Comparison of ENCODE assay signal across 8 cellular contexts in genomic region chr13:49214917-49215376, GRCh38. TPM values are rescaled to one million over a fixed set of nuclear protein-coding genes. Genes with fewer than 3 reads are reported as not detected.
DNase-seq lines count a peak whose midpoint lies in the region; ATAC-seq and TF ChIP-seq lines count a peak whose summit lies in the region.

No MANE protein-coding gene starts in this region.

- H3K36me3 Mint-ChIP-seq in activated CD4-positive, alpha-beta T cell treated with anti-CD3 and anti-CD28 coated beads, Interleukin-2, amount 10 ng/mL, durations not matched to agents 24 days and 14 days (ENCODE audit: low read depth): peaks cover 14% of the 10 kb centered on the region

- TF ChIP-seq RAD21 in Ishikawa (IDR thresholded peaks at IDR 0.05; ENCODE audit: low read depth): 0 out of 2 replicates have a peak, but pooled peaks have one; percentile 5

- H3K27ac Mint-ChIP-seq in activated CD4-positive, alpha-beta T cell treated with anti-CD3 and anti-CD28 coated beads, Interleukin-2, amount 10 ng/mL, durations not matched to agents 24 days and 14 days: peak overlapping the region; percentile 5

- TF ChIP-seq EP300 in Ishikawa (IDR thresholded peaks at IDR 0.05; ENCODE audit: borderline replicate concordance) (no peak), suprapubic skin (IDR thresholded peaks at IDR 0.05) (no peak)

- H3K27me3 Mint-ChIP-seq in activated CD4-positive, alpha-beta T cell treated with anti-CD3 and anti-CD28 coated beads, Interleukin-2, amount 10 ng/mL, durations not matched to agents 24 days and 14 days: peaks cover 28% of the 10 kb centered on the region

- H3K4me3 Mint-ChIP-seq in activated CD4-positive, alpha-beta T cell treated with anti-CD3 and anti-CD28 coated beads, Interleukin-2, amount 10 ng/mL, durations not matched to agents 24 days and 14 days: no peak overlapping the region

- peaks cover 28% of the 10 kb centered on the region for H3K27me3 ChIP-seq in suprapubic skin

- TF ChIP-seq POLR2A in suprapubic skin (IDR thresholded peaks at IDR 0.05): no peak

- H3K4me1 ChIP-seq in suprapubic skin: peaks cover 15% of the 10 kb centered on the region

- no peaks in the 10 kb centered on the region for H3K9me3 ChIP-seq in suprapubic skin

- H3K4me1 Mint-ChIP-seq in activated CD4-positive, alpha-beta T cell treated with anti-CD3 and anti-CD28 coated beads, Interleukin-2, amount 10 ng/mL, durations not matched to agents 24 days and 14 days: peaks cover 11% of the 10 kb centered on the region

- intact Hi-C loops in activated CD4-positive, alpha-beta T cell treated with anti-CD3 and anti-CD28 coated beads, Interleukin-2, amount 10 ng/mL, durations not matched to agents 24 days and 14 days (cut with micrococcal nuclease): no loop called here
- intact Hi-C loops in cardiac septum (cut with DNase I): no loop called here

- TF ChIP-seq CTCF in AG09309 (IDR thresholded peaks at IDR 0.05; ENCODE audit: control insufficient read depth, insufficient read depth, low read depth, low read length, missing control alignments) (peak; percentile 7), suprapubic skin (IDR thresholded peaks at IDR 0.05) (no peak)

- 23% methylated on average over 4 of the region's 6 CpGs for WGBS in suprapubic skin

- no peaks in the 10 kb centered on the region for H3K36me3 ChIP-seq in suprapubic skin

- ATAC-seq in GM18520 (IDR thresholded peaks at IDR 0.05; ENCODE audit: unreplicated experiment): peak; percentile 73

- DNase-seq in AG09309 (ENCODE audit: low read depth) (no peak), cardiac septum (ENCODE audit: low spot score) (peak; percentile 88), suprapubic skin (ENCODE audit: low spot score in 2 of 2) (no peak), DMS114 treated with DMSO at 0.1 percent for 48 hours (lab: John Stamatoyannopoulos, UW; ENCODE audit: unreplicated experiment) (no peak)
- peak; percentile 76 for DNase-seq in activated CD4-positive, alpha-beta T cell treated with anti-CD3 and anti-CD28 coated beads, Interleukin-2, amount 10 ng/mL, durations not matched to agents 24 days and 14 days
- peak; percentile 2 to 54 (median 14) for DNase-seq in stimulated activated naive CD4-positive, alpha-beta T cell (lab: John Stamatoyannopoulos, UW)

- H3K4me3 ChIP-seq in AG09309 (ENCODE audit: control insufficient read depth, low read depth, low read length): no peak overlapping the region
- no peak overlapping the region for H3K4me3 ChIP-seq in suprapubic skin

- no peak overlapping the region for H3K27ac ChIP-seq in suprapubic skin

- peaks cover 4% of the 10 kb centered on the region for H3K9me3 Mint-ChIP-seq in activated CD4-positive, alpha-beta T cell treated with anti-CD3 and anti-CD28 coated beads, Interleukin-2, amount 10 ng/mL, durations not matched to agents 24 days and 14 days

TF ChIP-seq in Ishikawa, 13 proteins besides CTCF, POLR2A, EP300 and RAD21:
- no peak for TF ChIP-seq EGR1 (IDR thresholded peaks at IDR 0.05)
- TF ChIP-seq NFIC (IDR thresholded peaks at IDR 0.05): no peak
- no peak for TF ChIP-seq TEAD4 (IDR thresholded peaks at IDR 0.05)
- no peak for TF ChIP-seq CEBPB (IDR thresholded peaks at IDR 0.05)
- no peak for TF ChIP-seq ZBTB7A (IDR thresholded peaks at IDR 0.05; ENCODE audit: low read depth)
- TF ChIP-seq MAX (IDR thresholded peaks at IDR 0.05): peak; percentile 66
- 0 out of 2 replicates have a peak, but pooled peaks have one; percentile 36 for TF ChIP-seq USF1 (IDR thresholded peaks at IDR 0.05)
TF ChIP-seq in Ishikawa: peak in this region for 2.

RNA-seq across cellular contexts. Expression of gene MLNR, which starts 5.2 kb away (rescaled TPM):
- total RNA-seq in activated CD4-positive, alpha-beta T cell treated with anti-CD3 and anti-CD28 coated beads, Interleukin-2, amount 10 ng/mL, durations not matched to agents 24 days and 14 days: not detected in 2 replicates
- total RNA-seq in cardiac septum (not detected), suprapubic skin (not detected)

RNA-seq across cellular contexts. Expression of gene CDADC1, which starts 32.8 kb away (rescaled TPM):
- 8.0 and 9.5 TPM in 2 replicates for total RNA-seq in activated CD4-positive, alpha-beta T cell treated with anti-CD3 and anti-CD28 coated beads, Interleukin-2, amount 10 ng/mL, durations not matched to agents 24 days and 14 days
- total RNA-seq in cardiac septum: 7.1 TPM
- 1 to 10 TPM; 1.2 to 4.2 (median 3.1) TPM for total RNA-seq in suprapubic skin

Comparison
In these comparisons a context has a peak if more than half of its experiments do, and no peak if none do; other contexts are left out.
1. DNase-seq: peak in activated CD4-positive, alpha-beta T cell treated with anti-CD3 and anti-CD28 coated beads, Interleukin-2, amount 10 ng/mL, durations not matched to agents 24 days and 14 days (single experiment), cardiac septum (single experiment) and stimulated activated naive CD4-positive, alpha-beta T cell (6 of 6); none in AG09309 (single experiment), suprapubic skin (0 of 2) and DMS114 treated with DMSO at 0.1 percent for 48 hours (single experiment).